ENCODE assay signal across 17 cellular contexts in genomic region chr14:51870620-51871019, GRCh38. TPM values are rescaled to one million over a fixed set of nuclear protein-coding genes. Genes with fewer than 3 reads are reported as not detected.
"Had no signal": no experiment of that assay in that cellular context is flagged by ENCODE, and none has a peak within 500 bp of the region (broad histone marks: within the 10 kb centered on the region; RNA-seq: fewer than 3 reads in every experiment).

No MANE protein-coding gene starts in this region.

- H3K4me3 Mint-ChIP-seq: neural crest cell had no signal

- H3K27me3 ChIP-seq: cardiac muscle cell, colonic mucosa, foreskin keratinocyte, left lung, ovary, sigmoid colon had no signal

- H3K4me3 ChIP-seq: cardiac muscle cell, colonic mucosa, left lung, ovary, sigmoid colon, thoracic aorta had no signal

- H3K4me1 ChIP-seq: colonic mucosa, foreskin keratinocyte had no signal

- H3K9me3 Mint-ChIP-seq: neural crest cell had no signal

- ATAC-seq: foreskin keratinocyte, left lung had no signal

- H3K36me3 ChIP-seq: cardiac muscle cell, colonic mucosa, left lung, ovary, sigmoid colon, thoracic aorta had no signal

- FAIRE-seq: endothelial cell of umbilical vein had no signal

- H3K27ac ChIP-seq: cardiac muscle cell, colonic mucosa, foreskin keratinocyte, left lung, ovary, sigmoid colon, thoracic aorta had no signal

- DNase-seq: activated effector memory CD4-positive, alpha-beta T cell treated with anti-CD3 and anti-CD28 coated beads, Interleukin-2, amount 50 U/mL, for 16 hours; activated T-cell treated with anti-CD3 and anti-CD28 coated beads for 4 hours; colonic mucosa; effector CD4-positive, alpha-beta T cell; foreskin keratinocyte; islet precursor cell; left lung; mesenchymal stem cell; ovary; sigmoid colon; stimulated activated CD4-positive, alpha-beta T cell treated with anti-CD3 and anti-CD28 coated beads, Interleukin-12 subunit alpha, Interleukin-12 subunit beta, amount 100 ng/mL, for 4 hours; stimulated activated naive CD4-positive, alpha-beta T cell treated with Interleukin-2 at 50 U/mL for 16 hours; T-helper 9 cell had no signal

- H3K9me3 ChIP-seq: colonic mucosa, left lung, ovary, sigmoid colon, thoracic aorta had no signal

RNA-seq across cellular contexts. Expression of gene GNG2, which starts 10.2 kb away (rescaled TPM):
- total RNA-seq: endothelial cell of umbilical vein had no signal
- polyA plus RNA-seq: endothelial cell of umbilical vein had no signal
